9 cellular contexts compared by ENCODE assay signal in genomic region chr19:28705008-28705407, GRCh38.
A peak's percentile ranks its signal among the peaks of the same experiment; 100 is the strongest.
DNase-seq lines count a peak whose midpoint lies in the region; ATAC-seq and TF ChIP-seq lines count a peak whose summit lies in the region.
"Had no signal": no experiment of that assay in that cellular context is flagged by ENCODE, and none has a peak within 500 bp of the region (broad histone marks: within the 10 kb centered on the region; RNA-seq: fewer than 3 reads in every experiment).

No MANE protein-coding gene starts in this region.

- TF ChIP-seq POLR2A in vagina (IDR thresholded peaks at IDR 0.05) = no peak

- no peaks in the 10 kb centered on the region for H3K4me1 ChIP-seq in vagina

- H3K27ac ChIP-seq in vagina = no peak overlapping the region

- no peaks in the 10 kb centered on the region for H3K36me3 ChIP-seq in vagina

- TF ChIP-seq CTCF in astrocyte of the cerebellum (IDR thresholded peaks at IDR 0.05; ENCODE audit: low read depth, low read length, missing control alignments) (peak; percentile 77), vagina (IDR thresholded peaks at IDR 0.05) (no peak)

- H3K4me3 ChIP-seq in Jurkat, Clone E6-1 (ENCODE audit: low read length) = no peak overlapping the region
- H3K4me3 ChIP-seq in astrocyte of the cerebellum (ENCODE audit: low read depth, low read length) (no peak overlapping the region), vagina (no peak overlapping the region)

- intact Hi-C loops in vagina (cut with DNase I) = no loop called here

- H3K27me3 ChIP-seq in vagina = no peaks in the 10 kb centered on the region

- H3K9me3 ChIP-seq in vagina = no peaks in the 10 kb centered on the region

- ATAC-seq in GM19023 (IDR thresholded peaks at IDR 0.05; ENCODE audit: unreplicated experiment) = no peak

- DNase-seq in AG20443 (ENCODE audit: low spot score) = peak; percentile 86
- peak; percentile 46 for DNase-seq in Jurkat, Clone E6-1 (ENCODE audit: low read depth, low spot score)
- DNase-seq in astrocyte of the cerebellum (ENCODE audit: low read depth) = peak; percentile 86
- peak; percentile 55 for DNase-seq in left kidney (ENCODE audit: low read depth, low spot score)
- DNase-seq in vagina (ENCODE audit: extremely low spot score in 2 of 2) = no peak
- DNase-seq in NCI-H526 treated with DMSO at 0.1 percent for 48 hours (lab: John Stamatoyannopoulos, UW) = no peak
- no peak for DNase-seq in NCI-H2107 (lab: John Stamatoyannopoulos, UW)
- DNase-seq: NCI-H1436 had no signal

- in situ Hi-C loops in astrocyte of the cerebellum (cut with HindIII; ENCODE audit: low sequenced_read_pairs) = no loop called here

Comparison
In these comparisons a context has a peak if more than half of its experiments do, and no peak if none do; other contexts are left out.
1. DNase-seq: peak in AG20443 (single experiment), Jurkat, Clone E6-1 (single experiment), astrocyte of the cerebellum (single experiment) and left kidney (single experiment); none in vagina (0 of 2), NCI-H526 treated with DMSO at 0.1 percent for 48 hours (single experiment) and NCI-H2107 (single experiment).